Comparison of ENCODE assay signal across 8 cellular contexts in the genomic region with DNA sequence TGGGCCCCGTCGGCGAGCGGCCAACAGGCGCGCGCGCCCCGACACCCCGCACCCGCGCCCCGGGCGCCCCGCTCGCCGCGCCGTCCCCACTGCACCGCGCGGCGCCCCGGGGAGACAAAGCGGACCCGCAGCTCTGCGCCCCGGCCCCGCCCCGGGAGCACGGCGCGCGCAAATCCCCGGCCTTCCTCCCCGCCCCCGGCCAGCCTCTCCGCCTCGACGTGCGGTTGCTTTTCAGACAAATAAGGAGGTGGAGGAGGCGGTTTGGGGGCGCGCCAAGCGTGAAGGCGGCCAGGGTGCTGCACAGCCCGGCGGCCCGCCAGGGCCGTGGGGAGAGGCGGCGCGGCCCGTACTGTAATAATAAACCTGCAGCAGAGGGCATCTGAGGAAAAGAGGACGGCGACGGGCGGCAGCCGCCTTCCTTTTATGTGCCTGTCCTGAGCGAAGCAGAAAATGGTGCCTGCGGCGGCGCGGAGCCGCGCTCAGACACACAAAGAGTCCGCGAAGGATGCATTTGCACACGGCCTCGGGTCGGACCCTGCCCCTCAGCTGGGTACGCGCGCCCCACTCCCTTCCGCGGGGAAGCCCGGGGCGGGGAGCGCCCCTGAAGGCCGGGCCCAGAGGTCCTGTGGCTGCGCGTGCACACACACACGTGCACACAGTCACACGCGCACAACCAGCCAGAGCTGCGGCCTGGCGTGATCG. TPM values are rescaled to one million over a fixed set of nuclear protein-coding genes. Genes with fewer than 3 reads are reported as not detected.
A peak's percentile ranks its signal among the peaks of the same experiment; 100 is the strongest.
DNase-seq lines count a peak whose midpoint lies in the region; ATAC-seq and TF ChIP-seq lines count a peak whose summit lies in the region.

No MANE protein-coding gene starts in this region.

- TF ChIP-seq CTCF in choroid plexus epithelial cell (conservative IDR thresholded peaks at IDR 0.05; ENCODE audit: low read depth, low read length), result no peak

- ATAC-seq in GM19023 (IDR thresholded peaks at IDR 0.05; ENCODE audit: unreplicated experiment), result peak; percentile 83
- peak; percentile 67 for ATAC-seq in HG03175 (IDR thresholded peaks at IDR 0.05; ENCODE audit: unreplicated experiment)
- peak; percentile 86 for ATAC-seq in left colon

- intact Hi-C loops in left colon (cut with DNase I, micrococcal nuclease), result no loop called here

- peak overlapping the region; percentile 67 for H3K4me3 ChIP-seq in choroid plexus epithelial cell (ENCODE audit: low read depth, low read length)

- peak; percentile 93 for DNase-seq in AG20443 (ENCODE audit: low spot score)
- DNase-seq in NCI-H226, result peak; percentile 86
- DNase-seq in activated CD4-positive, alpha-beta T cell treated with anti-CD3 and anti-CD28 coated beads for 4 hours, result peak; percentile 72
- peak; percentile 94 for DNase-seq in choroid plexus epithelial cell (ENCODE audit: low read depth)
- peak; percentile 92 to 95 for DNase-seq in left colon
- DNase-seq in stimulated activated CD4-positive, alpha-beta T cell treated with anti-CD3 and anti-CD28 coated beads, Interleukin-1b, Interleukin-23, amount 100 ng/mL, for 4 hours (ENCODE audit: low read depth in 2 of 2), result peak; percentile 62 to 71

RNA-seq across cellular contexts. Expression of a gene that starts 0.7 kb away (rescaled TPM):
- total RNA-seq in left colon, result 10 to 100 TPM; 14.3 to 16.3 TPM

Comparison
In these comparisons a context has a peak if more than half of its experiments do, and no peak if none do; other contexts are left out.
1. Peak in every context shown above with its lines: DNase-seq, ATAC-seq and H3K4me3 ChIP-seq.